Comparison of ENCODE assay signal across 21 cellular contexts in the genomic region with DNA sequence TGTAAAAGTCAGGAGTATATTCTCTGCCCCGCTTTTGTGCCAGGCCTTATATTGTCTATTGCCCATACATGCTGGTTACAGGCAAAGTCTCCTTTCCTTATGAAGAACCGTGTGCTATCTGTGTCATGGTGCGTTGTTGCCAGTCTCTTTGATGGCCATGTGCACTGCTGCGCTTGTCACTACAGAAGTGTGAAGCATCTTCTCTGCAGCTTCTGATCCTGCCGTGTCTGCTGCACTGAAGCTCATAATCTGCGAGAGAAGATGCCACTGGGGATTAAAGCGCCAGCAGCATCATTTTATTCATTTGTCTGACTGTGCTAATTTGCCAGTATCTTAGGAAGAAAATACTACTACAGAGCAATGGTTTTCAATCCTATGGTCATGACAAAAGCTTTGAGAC.
"Had no signal": no experiment of that assay in that cellular context is flagged by ENCODE, and none has a peak within 500 bp of the region (broad histone marks: within the 10 kb centered on the region; RNA-seq: fewer than 3 reads in every experiment).

No MANE protein-coding gene starts in this region.

- H3K4me1 Mint-ChIP-seq: immature natural killer cell had no signal

- H3K4me3 ChIP-seq: coronary artery, dorsolateral prefrontal cortex, esophagus muscularis mucosa, gastroesophageal sphincter, heart left ventricle, hepatocyte, left lung, lower lobe of right lung, mucosa of descending colon had no signal

- H3K36me3 ChIP-seq: esophagus muscularis mucosa, gastroesophageal sphincter, heart left ventricle, left lung, lower lobe of right lung had no signal

- DNase-seq: dermis blood vessel endothelial cell; dorsolateral prefrontal cortex; effector CD4-positive, alpha-beta T cell; effector memory CD4-positive, alpha-beta T cell; foreskin keratinocyte; heart left ventricle; hypothalamus; immature natural killer cell; islet precursor cell; kidney; left cardiac atrium; left lung; left ventricle myocardium superior; lower lobe of right lung; mesenchymal stem cell; mucosa of descending colon had no signal

- H3K27ac Mint-ChIP-seq: immature natural killer cell, mesothelial cell of epicardium had no signal

- H3K4me2 ChIP-seq: hepatocyte had no signal

- H3K4me1 ChIP-seq: foreskin keratinocyte, gastroesophageal sphincter, heart left ventricle, left lung, lower lobe of right lung had no signal

- H3K79me2 ChIP-seq: hepatocyte had no signal

- H3K27me3 ChIP-seq: dorsolateral prefrontal cortex, esophagus muscularis mucosa, foreskin keratinocyte, gastroesophageal sphincter, heart left ventricle, hepatocyte, left lung had no signal

- H3K36me3 Mint-ChIP-seq: immature natural killer cell, mesothelial cell of epicardium had no signal

- H2AFZ ChIP-seq: hepatocyte had no signal

- H3K9me3 Mint-ChIP-seq: mesothelial cell of epicardium had no signal

- H3K4me3 Mint-ChIP-seq: immature natural killer cell, mesothelial cell of epicardium had no signal

- H3K27ac ChIP-seq: coronary artery, dorsolateral prefrontal cortex, esophagus muscularis mucosa, foreskin keratinocyte, gastroesophageal sphincter, heart left ventricle, hepatocyte, left lung, lower lobe of right lung had no signal

- H3K9me3 ChIP-seq: esophagus muscularis mucosa, gastroesophageal sphincter, heart left ventricle, left lung, lower lobe of right lung, mucosa of descending colon had no signal
